ENCODE assay signal across 22 cellular contexts in genomic region chr10:77625379-77625778, GRCh38. TPM values are rescaled to one million over a fixed set of nuclear protein-coding genes. Genes with fewer than 3 reads are reported as not detected.
DNase-seq lines count a peak whose midpoint lies in the region; ATAC-seq and TF ChIP-seq lines count a peak whose summit lies in the region.
"Had no signal": no experiment of that assay in that cellular context is flagged by ENCODE, and none has a peak within 500 bp of the region (broad histone marks: within the 10 kb centered on the region; RNA-seq: fewer than 3 reads in every experiment).

No MANE protein-coding gene starts in this region.

- H3K27ac ChIP-seq in HEK293 (ENCODE audit: extremely low read depth, low read depth, low read length) (no peak overlapping the region), Panc1 (ENCODE audit: low read length) (peak overlapping the region; percentile 87), lower lobe of right lung (no peak overlapping the region)
- H3K27ac ChIP-seq: body of pancreas, epithelial cell of prostate, HL-60 had no signal

- H3K9me3 ChIP-seq in HEK293 (ENCODE audit: control insufficient read depth, insufficient read depth, low read depth, low read length) (no peaks in the 10 kb centered on the region), Panc1 (ENCODE audit: control insufficient read depth, insufficient read depth, low read depth, low read length) (no peaks in the 10 kb centered on the region), lower lobe of right lung (no peaks in the 10 kb centered on the region)
- H3K9me3 ChIP-seq: body of pancreas had no signal

- H3K4me3 Mint-ChIP-seq in CD14-positive monocyte, result peak overlapping the region in 1 of 2 donors; percentile 39
- H3K4me3 Mint-ChIP-seq: activated CD8-positive, alpha-beta T cell treated with anti-CD3 and anti-CD28 coated beads for 36 hours; activated naive CD4-positive, alpha-beta T cell treated with anti-CD3 and anti-CD28 coated beads, Interleukin-2, amount 50 U/mL, for 24 hours; H9 had no signal

- TF ChIP-seq CTCF in CD14-positive monocyte (IDR thresholded peaks at IDR 0.05), result no peak
- TF ChIP-seq CTCF in HEK293 (tag by site-specific recombination; IDR thresholded peaks at IDR 0.05), result no peak
- TF ChIP-seq CTCF in Panc1 (IDR thresholded peaks at IDR 0.05), result no peak
- TF ChIP-seq CTCF in lower lobe of right lung (IDR thresholded peaks at IDR 0.05), result no peak

- intact Hi-C loops in CD14-positive monocyte (cut with micrococcal nuclease) (no loop called here), Panc1 (cut with micrococcal nuclease; ENCODE audit: unreplicated experiment) (loop anchor here (5.0 kb wide), 1 partner anchor 123 kb away; no protein-coding TSS in a partner anchor), lower lobe of right lung (cut with DNase I) (no loop called here)

- H3K27ac Mint-ChIP-seq in CD14-positive monocyte, result peak overlapping the region in 6 of 7 donors; percentile 38 to 82 (median 66)
- H3K27ac Mint-ChIP-seq: activated CD8-positive, alpha-beta T cell treated with anti-CD3 and anti-CD28 coated beads for 36 hours; activated naive CD4-positive, alpha-beta T cell treated with anti-CD3 and anti-CD28 coated beads, Interleukin-2, amount 50 U/mL, for 24 hours; H9 had no signal

- CTCF ChIA-PET in HEK293 (lab: Yijun Ruan, JAX) (no interaction called here), Panc1 (lab: Charles Lee) (interaction anchor here (0.6 kb wide), 1 partner anchor 10 kb away, joined by 3 read pairs; no protein-coding TSS in a partner anchor)

- ATAC-seq in Panc1, result no peak
- peak; percentile 40 to 48 for ATAC-seq in lower lobe of right lung
- no peak for ATAC-seq in activated CD4-positive, CD25-positive, alpha-beta regulatory T cell treated with anti-CD3 and anti-CD28 coated beads, Interleukin-2, amount 50 U/mL, for 24 hours
- no peak for ATAC-seq in GM21447 (IDR thresholded peaks at IDR 0.05; ENCODE audit: unreplicated experiment)
- ATAC-seq: activated CD8-positive, alpha-beta T cell treated with anti-CD3 and anti-CD28 coated beads for 36 hours; body of pancreas; K562 had no signal

- no TSS peak for BruUV-seq in Panc1 (replicated peaks; lab: Mats Ljungman, UMichigan)

- H3K36me3 ChIP-seq in HEK293 (ENCODE audit: control insufficient read depth in 2 of 2, insufficient read depth in 1 of 2, low read length in 2 of 2) (no peaks in the 10 kb centered on the region), Panc1 (ENCODE audit: control insufficient read depth, insufficient read depth, low read length) (no peaks in the 10 kb centered on the region), lower lobe of right lung (no peaks in the 10 kb centered on the region)

- POLR2A ChIA-PET in HEK293 (lab: Yijun Ruan, JAX) (no interaction called here), Panc1 (lab: Charles Lee) (interaction anchor here (0.7 to 0.9 kb wide), 2 partner anchors 12 to 318 kb away, joined by 3 to 4 read pairs; no protein-coding TSS in a partner anchor)

- peaks cover 5% of the 10 kb centered on the region; the same call in 1 of the 2 replicates for H3K4me1 ChIP-seq in HEK293 (ENCODE audit: control insufficient read depth, insufficient read depth, low read length)
- H3K4me1 ChIP-seq in Panc1 (ENCODE audit: control insufficient read depth, insufficient read depth, low read length), result peaks cover 90% of the 10 kb centered on the region
- H3K4me1 ChIP-seq in lower lobe of right lung, result peaks cover 13% of the 10 kb centered on the region
- H3K4me1 ChIP-seq: body of pancreas had no signal

- H3K4me1 Mint-ChIP-seq in CD14-positive monocyte, result peaks cover 63% of the 10 kb centered on the region

- no peaks in the 10 kb centered on the region for H3K9me3 Mint-ChIP-seq in CD14-positive monocyte
- H3K9me3 Mint-ChIP-seq: activated CD8-positive, alpha-beta T cell treated with anti-CD3 and anti-CD28 coated beads for 36 hours; activated naive CD4-positive, alpha-beta T cell treated with anti-CD3 and anti-CD28 coated beads, Interleukin-2, amount 50 U/mL, for 24 hours; H9 had no signal

- in situ Hi-C loops in Panc1 (cut with HindIII; ENCODE audit: low pct_unique_long_range_greater_than_20kb, low sequenced_read_pairs), result no loop called here

- peaks cover 0 to 3% (median under 1%) of the 10 kb centered on the region in 3 donors for H3K27me3 Mint-ChIP-seq in CD14-positive monocyte (ENCODE audit: low read depth in 3 of 3)
- H3K27me3 Mint-ChIP-seq: activated CD8-positive, alpha-beta T cell treated with anti-CD3 and anti-CD28 coated beads for 36 hours; activated naive CD4-positive, alpha-beta T cell treated with anti-CD3 and anti-CD28 coated beads, Interleukin-2, amount 50 U/mL, for 24 hours had no signal

- H3K4me3 ChIP-seq in HEK293 (ENCODE audit: low read depth, low read length), result no peak overlapping the region
- H3K4me3 ChIP-seq in Panc1 (ENCODE audit: low read depth in 2 of 2, low read length in 2 of 2), result no peak overlapping the region
- H3K4me3 ChIP-seq in lower lobe of right lung, result no peak overlapping the region
- H3K4me3 ChIP-seq: body of pancreas, K562 had no signal

- H3K27me3 ChIP-seq in Panc1 (ENCODE audit: control insufficient read depth, insufficient read depth, low read length) (no peaks in the 10 kb centered on the region), lower lobe of right lung (ENCODE audit: low read depth) (no peaks in the 10 kb centered on the region)
- H3K27me3 ChIP-seq: body of pancreas had no signal

- DNase-seq in CD14-positive monocyte (ENCODE audit: low spot score) (no peak), Panc1 (ENCODE audit: low read depth, low spot score) (no peak), lower lobe of right lung (no peak), pons (ENCODE audit: low spot score) (no peak), ureter (ENCODE audit: low spot score) (no peak)
- DNase-seq: activated CD8-positive, alpha-beta T cell treated with anti-CD3 and anti-CD28 coated beads for 36 hours; activated T-cell treated with anti-CD3 and anti-CD28 coated beads, Interleukin-2, amount 50 U/mL, for 48 hours; body of pancreas; dermis blood vessel endothelial cell; H9; NCI-H1417; NCI-H2171; NCI-H774; stimulated activated CD4-positive, alpha-beta T cell treated with anti-CD3 and anti-CD28 coated beads, Interleukin-2, amount 100 ng/mL, for 48 hours; SW 1271 had no signal

- H3K36me3 Mint-ChIP-seq in CD14-positive monocyte, result no peaks in the 10 kb centered on the region
- H3K36me3 Mint-ChIP-seq: activated naive CD4-positive, alpha-beta T cell treated with anti-CD3 and anti-CD28 coated beads, Interleukin-2, amount 50 U/mL, for 24 hours had no signal

TF ChIP-seq in HEK293, 187 proteins besides CTCF, POLR2A, EP300 and RAD21 (continues in another document):
- TF ChIP-seq ZNF174 (tag by site-specific recombination; IDR thresholded peaks at IDR 0.05) (no peak), ZBTB6 (tag by site-specific recombination; IDR thresholded peaks at IDR 0.05) (no peak), ZBTB26 (tag by site-specific recombination; optimal IDR thresholded peaks at IDR 0.05) (no peak), PRDM4 (tag by site-specific recombination; IDR thresholded peaks at IDR 0.05) (peak; percentile 64), ZFP41 (tag by site-specific recombination; IDR thresholded peaks at IDR 0.05; ENCODE audit: borderline replicate concordance) (no peak)

RNA-seq across cellular contexts. Expression of gene KCNMA1, which starts 12.2 kb away (rescaled TPM):
- 1 to 10 TPM in 1 of 2 donors, not detected in 1; 1.0 TPM for polyA plus RNA-seq in CD14-positive monocyte
- total RNA-seq in Panc1 (2021; ENCODE audit: unreplicated experiment) (91.9 TPM), lower lobe of right lung (41.3 TPM), ureter (87.9 TPM)
- 75.5 TPM for polyA plus RNA-seq in Panc1 (2012; ENCODE audit: insufficient read length)

Comparison
In these comparisons a context has a peak if more than half of its experiments do, and no peak if none do; other contexts are left out.
1. ATAC-seq: peak in lower lobe of right lung (2 of 2); none in Panc1 (single experiment), activated CD4-positive, CD25-positive, alpha-beta regulatory T cell treated with anti-CD3 and anti-CD28 coated beads, Interleukin-2, amount 50 U/mL, for 24 hours (0 of 2) and GM21447 (single experiment).